Comparison of ENCODE assay signal across 22 cellular contexts in the genomic region with DNA sequence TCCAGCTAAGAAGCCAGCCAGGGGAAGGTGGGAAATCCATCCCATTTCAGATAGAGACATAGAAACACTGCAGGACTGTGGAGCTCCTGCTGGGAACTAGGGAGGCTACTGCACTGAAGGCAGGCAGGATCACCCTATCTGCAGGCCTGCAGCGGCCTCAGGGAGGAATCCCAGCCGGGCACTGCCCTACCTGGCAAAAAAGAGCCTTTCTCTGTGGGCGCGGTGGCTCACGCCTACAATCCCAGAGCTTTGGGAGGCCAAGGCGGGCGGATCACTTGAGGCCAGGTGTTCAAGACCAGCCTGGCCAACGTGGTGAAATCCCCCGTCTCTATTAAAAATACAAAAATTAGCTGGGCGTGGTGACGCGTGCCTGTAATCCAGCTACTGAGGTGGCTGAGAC.
DNase-seq lines count a peak whose midpoint lies in the region; ATAC-seq and TF ChIP-seq lines count a peak whose summit lies in the region.
"Had no signal": no experiment of that assay in that cellular context is flagged by ENCODE, and none has a peak within 500 bp of the region (broad histone marks: within the 10 kb centered on the region; RNA-seq: fewer than 3 reads in every experiment).

No MANE protein-coding gene starts in this region.

- ATAC-seq in Right ventricle myocardium superior (ENCODE audit: poor library complexity): no peak
- ATAC-seq in heart right ventricle: no peak
- ATAC-seq in WTC11: no peak
- no peak for ATAC-seq in upper lobe of right lung
- no peak for ATAC-seq in GM18511 (IDR thresholded peaks at IDR 0.05; ENCODE audit: unreplicated experiment)
- no peak for ATAC-seq in GM21723 (IDR thresholded peaks at IDR 0.05; ENCODE audit: unreplicated experiment)
- ATAC-seq: HCT116 had no signal

- no peak overlapping the region for H3K4me3 ChIP-seq in heart right ventricle
- no peak overlapping the region for H3K4me3 ChIP-seq in osteoblast (ENCODE audit: insufficient read depth, low read length)
- no peak overlapping the region for H3K4me3 ChIP-seq in upper lobe of right lung
- H3K4me3 ChIP-seq in SJCRH30: no peak overlapping the region
- H3K4me3 ChIP-seq: GM23248, MG63 had no signal

- H3K27ac ChIP-seq in heart right ventricle: no peak overlapping the region
- H3K27ac ChIP-seq in osteoblast (ENCODE audit: low read depth, low read length): no peak overlapping the region
- no peak overlapping the region for H3K27ac ChIP-seq in upper lobe of right lung
- H3K27ac ChIP-seq in SJCRH30: no peak overlapping the region
- H3K27ac ChIP-seq: GM23248 had no signal

- H3K79me2 ChIP-seq in osteoblast (ENCODE audit: insufficient read depth, low read length): no peaks in the 10 kb centered on the region

- H3K27ac Mint-ChIP-seq in WTC11: no peak overlapping the region
- H3K27ac Mint-ChIP-seq: CD4-positive, alpha-beta T cell had no signal

- H3K4me1 Mint-ChIP-seq in WTC11: peaks cover 13% of the 10 kb centered on the region

- 88 to 92% methylated on average over 12 of the region's 12 CpGs for WGBS in heart right ventricle, 2 donors

- no peaks in the 10 kb centered on the region for H4K20me1 ChIP-seq in osteoblast (ENCODE audit: insufficient read depth, low read length)

- peaks cover 2% of the 10 kb centered on the region; the same call in 1 of the 2 replicates for H3K36me3 Mint-ChIP-seq in WTC11

- H3K36me3 ChIP-seq in heart right ventricle: no peaks in the 10 kb centered on the region
- no peaks in the 10 kb centered on the region for H3K36me3 ChIP-seq in osteoblast (ENCODE audit: insufficient read depth, low read length)
- no peaks in the 10 kb centered on the region for H3K36me3 ChIP-seq in upper lobe of right lung
- no peaks in the 10 kb centered on the region for H3K36me3 ChIP-seq in SJCRH30
- H3K36me3 ChIP-seq: BE2C had no signal

- DNase-seq in Right ventricle myocardium superior (peak; percentile 17), heart right ventricle (no peak), WTC11 (ENCODE audit: low spot score) (peak; percentile 6), osteoblast (ENCODE audit: insufficient read length, low spot score, missing footprints) (peak; percentile 74), upper lobe of right lung (peak; percentile 37), SJCRH30 (no peak)
- DNase-seq: BE2C; CD4-positive, alpha-beta T cell; GM23248; Kasumi-1; NCI-H1048; NCI-H1436; NCI-H1930; NCI-H345; NCI-H524 treated with DMSO at 0.1 percent for 48 hours; PC-3; RPMI8226 had no signal

- no peak overlapping the region for H3K4me2 ChIP-seq in osteoblast (ENCODE audit: insufficient read depth, low read length)

- peaks cover 8% of the 10 kb centered on the region; the same call in 1 of the 2 replicates for H3K9me3 Mint-ChIP-seq in WTC11

- H3K27me3 ChIP-seq in heart right ventricle: peaks cover 0 to 4% (median 0%) of the 10 kb centered on the region in 7 donors
- no peaks in the 10 kb centered on the region for H3K27me3 ChIP-seq in osteoblast (ENCODE audit: insufficient read depth, low read length)
- no peaks in the 10 kb centered on the region for H3K27me3 ChIP-seq in upper lobe of right lung
- no peaks in the 10 kb centered on the region; the same call in 1 of the 2 replicates for H3K27me3 ChIP-seq in SJCRH30
- H3K27me3 ChIP-seq: BE2C, MG63 had no signal

- intact Hi-C loops in Right ventricle myocardium superior (cut with DNase I) (no loop called here), heart right ventricle (cut with DNase I) (no loop called here), upper lobe of right lung (cut with DNase I) (no loop called here)

- no peaks in the 10 kb centered on the region for H3K4me1 ChIP-seq in heart right ventricle
- H3K4me1 ChIP-seq in osteoblast (ENCODE audit: insufficient read depth, low read length): no peaks in the 10 kb centered on the region
- H3K4me1 ChIP-seq in upper lobe of right lung: no peaks in the 10 kb centered on the region
- no peaks in the 10 kb centered on the region for H3K4me1 ChIP-seq in SJCRH30
- H3K4me1 ChIP-seq: BE2C, Caco-2 had no signal

- CTCF ChIA-PET in WTC11 (lab: Charles Lee): interaction anchor here (0.6 to 1.9 kb wide), 5 partner anchors 20 to 536 kb away, joined by 3 to 4 read pairs (median 3); partner anchors contain the start of gene COL23A1

- H3K4me3 Mint-ChIP-seq in WTC11: no peak overlapping the region
- H3K4me3 Mint-ChIP-seq: CD4-positive, alpha-beta T cell had no signal

- TF ChIP-seq CTCF in heart right ventricle (IDR thresholded peaks at IDR 0.05): no peak
- TF ChIP-seq CTCF in WTC11 (IDR thresholded peaks at IDR 0.05): no peak
- no peak for TF ChIP-seq CTCF in osteoblast (IDR thresholded peaks at IDR 0.05; ENCODE audit: extremely low read depth, low read depth, low read length)
- no peak for TF ChIP-seq CTCF in upper lobe of right lung (IDR thresholded peaks at IDR 0.05)

- POLR2A ChIA-PET in WTC11 (lab: Charles Lee): no interaction called here

- H2AFZ ChIP-seq in osteoblast (ENCODE audit: low read length): no peak overlapping the region
- H2AFZ ChIP-seq: GM23248 had no signal

- H3K9me3 ChIP-seq in heart right ventricle (peaks cover 0 to 4% (median 0%) of the 10 kb centered on the region in 11 donors), osteoblast (ENCODE audit: low read depth, low read length) (no peaks in the 10 kb centered on the region), upper lobe of right lung (no peaks in the 10 kb centered on the region), SJCRH30 (replicated peaks) (no peaks in the 10 kb centered on the region; the same call in 1 of the 2 replicates)
- H3K9me3 ChIP-seq: BE2C, Caco-2, MG63 had no signal

- no peaks in the 10 kb centered on the region for H3K27me3 Mint-ChIP-seq in WTC11 (ENCODE audit: low read depth)

TF ChIP-seq in WTC11, 78 proteins besides CTCF, POLR2A, EP300 and RAD21:
- TF ChIP-seq TEAD4 (CRISPR knock-in tag; IDR thresholded peaks at IDR 0.05) (no peak), NR2C2 (CRISPR knock-in tag; IDR thresholded peaks at IDR 0.05) (no peak), ZNF121 (CRISPR knock-in tag; IDR thresholded peaks at IDR 0.05) (no peak), EMX1 (CRISPR knock-in tag; IDR thresholded peaks at IDR 0.05) (no peak), ATF1 (CRISPR knock-in tag; IDR thresholded peaks at IDR 0.05) (no peak), NFYB (CRISPR knock-in tag; conservative IDR thresholded peaks at IDR 0.05; ENCODE audit: low read depth) (no peak), SMAD3 (CRISPR knock-in tag; IDR thresholded peaks at IDR 0.05; ENCODE audit: borderline replicate concordance) (no peak), ZNF416 (CRISPR knock-in tag; IDR thresholded peaks at IDR 0.05) (no peak), TEAD1 (CRISPR knock-in tag; IDR thresholded peaks at IDR 0.05) (no peak)
- TF ChIP-seq, protein P1, sequence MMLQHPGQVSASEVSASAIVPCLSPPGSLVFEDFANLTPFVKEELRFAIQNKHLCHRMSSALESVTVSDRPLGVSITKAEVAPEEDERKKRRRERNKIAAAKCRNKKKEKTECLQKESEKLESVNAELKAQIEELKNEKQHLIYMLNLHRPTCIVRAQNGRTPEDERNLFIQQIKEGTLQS (CRISPR knock-in tag; conservative IDR thresholded peaks at IDR 0.05): no peak
- TF ChIP-seq, protein P2, sequence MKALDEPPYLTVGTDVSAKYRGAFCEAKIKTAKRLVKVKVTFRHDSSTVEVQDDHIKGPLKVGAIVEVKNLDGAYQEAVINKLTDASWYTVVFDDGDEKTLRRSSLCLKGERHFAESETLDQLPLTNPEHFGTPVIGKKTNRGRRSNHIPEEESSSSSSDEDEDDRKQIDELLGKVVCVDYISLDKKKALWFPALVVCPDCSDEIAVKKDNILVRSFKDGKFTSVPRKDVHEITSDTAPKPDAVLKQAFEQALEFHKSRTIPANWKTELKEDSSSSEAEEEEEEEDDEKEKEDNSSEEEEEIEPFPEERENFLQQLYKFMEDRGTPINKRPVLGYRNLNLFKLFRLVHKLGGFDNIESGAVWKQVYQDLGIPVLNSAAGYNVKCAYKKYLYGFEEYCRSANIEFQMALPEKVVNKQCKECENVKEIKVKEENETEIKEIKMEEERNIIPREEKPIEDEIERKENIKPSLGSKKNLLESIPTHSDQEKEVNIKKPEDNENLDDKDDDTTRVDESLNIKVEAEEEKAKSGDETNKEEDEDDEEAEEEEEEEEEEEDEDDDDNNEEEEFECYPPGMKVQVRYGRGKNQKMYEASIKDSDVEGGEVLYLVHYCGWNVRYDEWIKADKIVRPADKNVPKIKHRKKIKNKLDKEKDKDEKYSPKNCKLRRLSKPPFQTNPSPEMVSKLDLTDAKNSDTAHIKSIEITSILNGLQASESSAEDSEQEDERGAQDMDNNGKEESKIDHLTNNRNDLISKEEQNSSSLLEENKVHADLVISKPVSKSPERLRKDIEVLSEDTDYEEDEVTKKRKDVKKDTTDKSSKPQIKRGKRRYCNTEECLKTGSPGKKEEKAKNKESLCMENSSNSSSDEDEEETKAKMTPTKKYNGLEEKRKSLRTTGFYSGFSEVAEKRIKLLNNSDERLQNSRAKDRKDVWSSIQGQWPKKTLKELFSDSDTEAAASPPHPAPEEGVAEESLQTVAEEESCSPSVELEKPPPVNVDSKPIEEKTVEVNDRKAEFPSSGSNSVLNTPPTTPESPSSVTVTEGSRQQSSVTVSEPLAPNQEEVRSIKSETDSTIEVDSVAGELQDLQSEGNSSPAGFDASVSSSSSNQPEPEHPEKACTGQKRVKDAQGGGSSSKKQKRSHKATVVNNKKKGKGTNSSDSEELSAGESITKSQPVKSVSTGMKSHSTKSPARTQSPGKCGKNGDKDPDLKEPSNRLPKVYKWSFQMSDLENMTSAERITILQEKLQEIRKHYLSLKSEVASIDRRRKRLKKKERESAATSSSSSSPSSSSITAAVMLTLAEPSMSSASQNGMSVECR (CRISPR knock-in tag; IDR thresholded peaks at IDR 0.05; ENCODE audit: borderline replicate concordance): no peak

Comparison
In these comparisons a context has a peak if more than half of its experiments do, and no peak if none do; other contexts are left out.
1. DNase-seq: peak in Right ventricle myocardium superior (single experiment), WTC11 (single experiment), osteoblast (single experiment) and upper lobe of right lung (single experiment); none in heart right ventricle (0 of 2) and SJCRH30 (0 of 2).